ENCODE assay signal across 11 cellular contexts in the genomic region with DNA sequence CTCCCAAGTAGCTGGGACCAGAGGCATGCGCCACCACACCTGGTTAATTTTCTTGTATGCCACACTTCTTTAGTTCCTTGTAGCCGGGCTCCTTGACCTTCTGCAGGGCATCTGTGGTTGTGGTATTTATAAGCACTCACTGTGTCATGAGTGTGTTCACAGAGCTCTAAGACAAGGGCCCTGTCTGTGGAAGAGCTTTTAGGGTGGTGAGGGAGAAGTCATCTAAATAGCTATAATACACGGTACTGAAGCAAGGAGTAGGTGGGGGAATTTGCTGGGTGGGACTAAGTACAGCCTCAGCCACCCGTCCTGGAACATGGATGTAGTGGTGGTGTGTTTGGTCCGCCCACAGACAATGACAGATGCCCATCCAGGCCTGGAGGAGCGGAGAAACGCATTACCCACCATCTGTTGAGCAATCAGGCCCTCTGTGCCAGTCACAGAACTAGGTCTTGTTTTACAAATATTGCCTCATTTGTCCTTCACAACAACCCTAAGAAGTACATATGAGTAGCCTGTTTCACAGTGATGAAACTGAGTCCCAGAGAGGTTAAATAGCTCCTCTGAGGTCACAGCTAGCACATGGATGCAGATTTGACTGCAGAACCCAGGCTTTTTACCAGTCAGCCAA. TPM values are rescaled to one million over a fixed set of nuclear protein-coding genes. Genes with fewer than 3 reads are reported as not detected.
DNase-seq lines count a peak whose midpoint lies in the region; TF ChIP-seq lines count a peak whose summit lies in the region.
"Had no signal": no experiment of that assay in that cellular context is flagged by ENCODE, and none has a peak within 500 bp of the region (broad histone marks: within the 10 kb centered on the region; RNA-seq: fewer than 3 reads in every experiment).

No MANE protein-coding gene starts in this region.

- H3K27me3 Mint-ChIP-seq in MCF 10A (ENCODE audit: insufficient read depth, unreplicated experiment), result no peaks in the 10 kb centered on the region

- TF ChIP-seq CTCF in HEK293 (tag by site-specific recombination; IDR thresholded peaks at IDR 0.05) (no peak), MCF 10A (IDR thresholded peaks at IDR 0.05; ENCODE audit: unreplicated experiment) (no peak), testis (IDR thresholded peaks at IDR 0.05) (no peak)

- WGBS in testis, 2 donors, result 81 to 90% methylated on average over 7 of the region's 7 CpGs

- no peaks in the 10 kb centered on the region for H3K9me3 Mint-ChIP-seq in MCF 10A (ENCODE audit: unreplicated experiment)

- no peak for TF ChIP-seq POLR2A in testis (IDR thresholded peaks at IDR 0.05)

- H3K27ac Mint-ChIP-seq in MCF 10A (ENCODE audit: low read depth, unreplicated experiment), result peak overlapping the region; percentile 37

- no TSS peak for BruUV-seq in MCF 10A (replicated peaks; lab: Mats Ljungman, UMichigan)

- H3K4me1 ChIP-seq in ACC112 (ENCODE audit: control insufficient read depth, insufficient read depth, low read length, unreplicated experiment) (peaks cover 43% of the 10 kb centered on the region), HEK293 (ENCODE audit: control insufficient read depth, insufficient read depth, low read length) (no peaks in the 10 kb centered on the region), testis (peaks cover 28% of the 10 kb centered on the region)

- DNase-seq in MCF 10A (ENCODE audit: unreplicated experiment), result peak; percentile 82
- DNase-seq in myocyte (ENCODE audit: low read depth), result peak; percentile 45
- no peak for DNase-seq in OCI-M2 (lab: John Stamatoyannopoulos, UW; ENCODE audit: unreplicated experiment)
- no peak for DNase-seq in testis
- no peak for DNase-seq in NCI-H2081 treated with DMSO at 0.1 percent for 48 hours (lab: John Stamatoyannopoulos, UW)
- no peak for DNase-seq in NCI-H774 (lab: John Stamatoyannopoulos, UW)
- DNase-seq: pancreas had no signal

- POLR2A ChIA-PET in HEK293 (lab: Yijun Ruan, JAX), result interaction anchor here (0.6 to 3.5 kb wide), 6 partner anchors 10 to 1006 kb away, joined by 3 to 19 read pairs (median 4); partner anchors contain the start of genes ACO2, PHF5A, TEF and TOB2
- POLR2A ChIA-PET in MCF 10A (lab: Yijun Ruan, JAX), result interaction anchor here (0.6 to 4.4 kb wide), 4 partner anchors 9 to 1150 kb away, joined by 3 to 39 read pairs (median 5); partner anchors contain the start of genes ACO2, PHF5A and TOB2

- H3K36me3 Mint-ChIP-seq in MCF 10A (ENCODE audit: insufficient read depth, unreplicated experiment), result peaks cover 37% of the 10 kb centered on the region

- H3K4me3 Mint-ChIP-seq in MCF 10A (ENCODE audit: unreplicated experiment), result no peak overlapping the region

- peaks cover 50% of the 10 kb centered on the region for H3K79me2 ChIP-seq in ACC112 (ENCODE audit: control insufficient read depth, insufficient read depth, low read length, unreplicated experiment)

- CTCF ChIA-PET in HEK293 (lab: Yijun Ruan, JAX), result interaction anchor here (0.6 to 4.0 kb wide), 4 partner anchors 31 to 233 kb away, joined by 3 to 28 read pairs (median 4); no protein-coding TSS in a partner anchor
- CTCF ChIA-PET in MCF 10A (lab: Yijun Ruan, JAX), result interaction anchor here (1.2 to 2.5 kb wide), 3 partner anchors 15 to 38 kb away, joined by 3 to 10 read pairs (median 4); no protein-coding TSS in a partner anchor

- no peaks in the 10 kb centered on the region for H3K9me3 ChIP-seq in HEK293 (ENCODE audit: control insufficient read depth, insufficient read depth, low read depth, low read length)
- H3K9me3 ChIP-seq in testis, result no peaks in the 10 kb centered on the region
- H3K9me3 ChIP-seq: pancreas had no signal

- H3K4me3 ChIP-seq in ACC112 (ENCODE audit: low read depth, low read length), result 0 out of 2 replicates have a peak overlapping the region, but pooled peaks have one; percentile 5
- no peak overlapping the region for H3K4me3 ChIP-seq in HEK293 (ENCODE audit: low read depth, low read length)
- H3K4me3 ChIP-seq in testis, result no peak overlapping the region
- H3K4me3 ChIP-seq: pancreas, PC-9 had no signal

- H2AFZ ChIP-seq in ACC112 (ENCODE audit: low read length, unreplicated experiment), result no peak overlapping the region
- H2AFZ ChIP-seq: PC-9 had no signal

- H3K27ac ChIP-seq in ACC112 (ENCODE audit: low read depth, low read length), result peak overlapping the region; percentile 91
- no peak overlapping the region for H3K27ac ChIP-seq in HEK293 (ENCODE audit: extremely low read depth, low read depth, low read length)
- H3K27ac ChIP-seq in testis, result no peak overlapping the region
- H3K27ac ChIP-seq: pancreas, PC-9 had no signal

- H3K27me3 ChIP-seq in ACC112 (ENCODE audit: insufficient read depth, low read length) (no peaks in the 10 kb centered on the region), testis (no peaks in the 10 kb centered on the region)
- H3K27me3 ChIP-seq: brain microvascular endothelial cell, pancreas had no signal

- peaks cover 27% of the 10 kb centered on the region for H3K4me1 Mint-ChIP-seq in MCF 10A (ENCODE audit: insufficient read depth, unreplicated experiment)

- H3K36me3 ChIP-seq in ACC112 (ENCODE audit: insufficient read depth, low read length) (no peaks in the 10 kb centered on the region), HEK293 (ENCODE audit: control insufficient read depth in 2 of 2, insufficient read depth in 1 of 2, low read length in 2 of 2) (peaks cover 3 to 9% of the 10 kb centered on the region in 2 experiments; a peak in 2 of 3 replicates), testis (ENCODE audit: low read depth, missing control alignments) (no peaks in the 10 kb centered on the region)
- H3K36me3 ChIP-seq: brain microvascular endothelial cell, pancreas had no signal

- intact Hi-C loops in MCF 10A (cut with micrococcal nuclease), result no loop called here
- intact Hi-C loops in testis (cut with DNase I; ENCODE audit: low total_unique reads), result no loop called here

TF ChIP-seq in HEK293, 187 proteins besides CTCF, POLR2A, EP300 and RAD21:
- no peak for TF ChIP-seq PRDM1 (tag by site-specific recombination; IDR thresholded peaks at IDR 0.05)
- peak; percentile 71 for TF ChIP-seq EGR2 (tag by site-specific recombination; IDR thresholded peaks at IDR 0.05; ENCODE audit: low read depth)
- TF ChIP-seq ZFHX2 (tag by site-specific recombination; conservative IDR thresholded peaks at IDR 0.05), result peak; percentile 59

RNA-seq across cellular contexts. Expression of gene ACO2, which starts 10.1 kb away (rescaled TPM):
- 105 and 109 TPM in 2 replicates for total RNA-seq in MCF 10A (2022)
- 107 and 122 TPM in 2 replicates for total RNA-seq in myocyte
- polyA plus RNA-seq in myocyte (2012), result 90.7 TPM
- total RNA-seq in testis, result 100 to 1,000 TPM; 133 to 178 TPM
- 113 TPM for polyA plus RNA-seq in testis (ENCODE audit: insufficient read depth, low read depth, low replicate concordance)

RNA-seq across cellular contexts. Expression of gene PHF5A, which starts 10.5 kb away (rescaled TPM):
- total RNA-seq in MCF 10A (2022), result 62.3 and 68.8 TPM in 2 replicates
- 40.0 and 47.2 TPM in 2 replicates for total RNA-seq in myocyte
- 31.6 TPM for polyA plus RNA-seq in myocyte (2012)
- total RNA-seq in testis, result 10 to 100 TPM; 33.7 to 35.1 TPM
- polyA plus RNA-seq in testis (ENCODE audit: insufficient read depth, low read depth, low replicate concordance), result 42.8 TPM

RNA-seq across cellular contexts. Expression of gene TOB2, which starts 32.4 kb away (rescaled TPM):
- 25.4 and 26.9 TPM in 2 replicates for total RNA-seq in MCF 10A (2022)
- total RNA-seq in myocyte, result 21.4 and 26.2 TPM in 2 replicates
- polyA plus RNA-seq in myocyte (2012), result 17.6 TPM
- total RNA-seq in testis, result 10 to 100 TPM; 35.4 to 41.7 TPM
- polyA plus RNA-seq in testis (ENCODE audit: insufficient read depth, low read depth, low replicate concordance), result 32.7 TPM

Comparison
In these comparisons a context has a peak if more than half of its experiments do, and no peak if none do; other contexts are left out.
1. DNase-seq: peak in MCF 10A (single experiment) and myocyte (single experiment); none in OCI-M2 (single experiment), testis (single experiment), NCI-H2081 treated with DMSO at 0.1 percent for 48 hours (single experiment) and NCI-H774 (single experiment).